In genomic region chrX:47915886-47916493, GRCh38 we compare ENCODE assay signal across 33 cellular contexts.
"Had no signal": no experiment of that assay in that cellular context is flagged by ENCODE, and none has a peak within 500 bp of the region (broad histone marks: within the 10 kb centered on the region; RNA-seq: fewer than 3 reads in every experiment).

No MANE protein-coding gene starts in this region.

- H3K27me3 Mint-ChIP-seq: activated B cell treated with CpG ODN at 0.5 μM for 24 hours; activated CD8-positive, alpha-beta T cell treated with anti-CD3 and anti-CD28 coated beads for 36 hours; activated naive CD8-positive, alpha-beta T cell; activated T-helper 17 cell treated with anti-CD3 and anti-CD28 coated beads, Interleukin-2, amount 50 U/mL, for 72 hours; brain; T-helper 17 cell had no signal

- H3K4me3 ChIP-seq: adrenal gland, breast epithelium, cardiac muscle cell, colonic mucosa had no signal

- H3K4me1 Mint-ChIP-seq: activated B cell treated with CpG ODN at 0.5 μM for 24 hours; activated T-helper 17 cell treated with anti-CD3 and anti-CD28 coated beads, Interleukin-2, amount 50 U/mL, for 72 hours; brain; T-helper 17 cell had no signal

- H3K27me3 ChIP-seq: adrenal gland, breast epithelium, cardiac muscle cell, colonic mucosa had no signal

- ATAC-seq: activated CD4-positive, CD25-positive, alpha-beta regulatory T cell treated with anti-CD3 and anti-CD28 coated beads, Interleukin-2, amount 50 U/mL, for 24 hours; activated CD8-positive, alpha-beta T cell treated with anti-CD3 and anti-CD28 coated beads for 36 hours; activated T-cell treated with anti-CD3 and anti-CD28 coated beads, Interleukin-2, amount 50 U/mL, for 4 hours; activated T-helper 17 cell treated with anti-CD3 and anti-CD28 coated beads, Interleukin-2, amount 50 U/mL, for 72 hours; esophagus mucosa; T-helper 17 cell had no signal

- H3K4me3 Mint-ChIP-seq: activated B cell treated with CpG ODN at 0.5 μM for 24 hours; activated CD8-positive, alpha-beta T cell treated with anti-CD3 and anti-CD28 coated beads for 36 hours; activated naive CD8-positive, alpha-beta T cell; activated T-cell treated with anti-CD3 and anti-CD28 coated beads, Interleukin-2, amount 50 U/mL, for 4 hours; activated T-helper 17 cell treated with anti-CD3 and anti-CD28 coated beads, Interleukin-2, amount 50 U/mL, for 72 hours; brain; T-helper 17 cell; T-helper 2 cell treated with Interferon-gamma antibody and Interleukin-4, amounts not matched to agents 5 μg/mL and 100 μg/mL, for 36 hours had no signal

- H3K27ac Mint-ChIP-seq: activated B cell treated with CpG ODN at 0.5 μM for 24 hours; activated CD8-positive, alpha-beta T cell treated with anti-CD3 and anti-CD28 coated beads for 36 hours; activated naive CD8-positive, alpha-beta T cell; activated T-helper 17 cell treated with anti-CD3 and anti-CD28 coated beads, Interleukin-2, amount 50 U/mL, for 72 hours; brain; T-helper 17 cell; T-helper 2 cell treated with Interferon-gamma antibody and Interleukin-4, amounts not matched to agents 5 μg/mL and 100 μg/mL, for 36 hours had no signal

- DNase-seq: activated B cell treated with CpG ODN at 0.5 μM for 24 hours; activated CD4-positive, alpha-beta T cell treated with anti-CD3 and anti-CD28 coated beads for 48 hours; activated CD4-positive, alpha-beta T cell treated with anti-CD3 and anti-CD28 coated beads, Interleukin-2, amount 50 U/mL, for 1 hour; activated CD4-positive, alpha-beta T cell treated with anti-CD3 and anti-CD28 coated beads, Interleukin-2, amount 50 U/mL, for 48 hours; activated CD8-positive, alpha-beta memory T cell treated with anti-CD3 and anti-CD28 coated beads for 24 hours; activated CD8-positive, alpha-beta T cell treated with anti-CD3 and anti-CD28 coated beads for 36 hours; activated effector memory CD4-positive, alpha-beta T cell treated with Interleukin-2 at 50 U/mL for 16 hours; activated gamma-delta T cell treated with Interleukin-2 at 50 U/mL for 16 hours; activated naive CD4-positive, alpha-beta T cell treated with anti-CD3 and anti-CD28 coated beads, Interleukin-2, amount 50 U/mL, for 16 hours; activated naive CD4-positive, alpha-beta T cell treated with Interleukin-2 at 50 U/mL for 16 hours; activated T-cell treated with anti-CD3 and anti-CD28 coated beads, Interleukin-2, amount 50 U/mL, for 4 hours; adrenal gland; amygdala; aorta; central memory CD4-positive, alpha-beta T cell; cerebellar nuclear complex; colonic mucosa; effector CD8-positive, alpha-beta T cell; foreskin fibroblast; head of caudate nucleus; T-helper 17 cell; T1000; WERI-Rb-1 had no signal

- FAIRE-seq: endometrium, frontal cortex had no signal

- H3K36me3 ChIP-seq: adrenal gland, breast epithelium, cardiac muscle cell, colonic mucosa had no signal

- H3K4me1 ChIP-seq: adrenal gland, breast epithelium, colonic mucosa had no signal

- H3K27ac ChIP-seq: adrenal gland, breast epithelium, cardiac muscle cell, colonic mucosa, WERI-Rb-1 had no signal
